10 cellular contexts compared by ENCODE assay signal in the genomic region with DNA sequence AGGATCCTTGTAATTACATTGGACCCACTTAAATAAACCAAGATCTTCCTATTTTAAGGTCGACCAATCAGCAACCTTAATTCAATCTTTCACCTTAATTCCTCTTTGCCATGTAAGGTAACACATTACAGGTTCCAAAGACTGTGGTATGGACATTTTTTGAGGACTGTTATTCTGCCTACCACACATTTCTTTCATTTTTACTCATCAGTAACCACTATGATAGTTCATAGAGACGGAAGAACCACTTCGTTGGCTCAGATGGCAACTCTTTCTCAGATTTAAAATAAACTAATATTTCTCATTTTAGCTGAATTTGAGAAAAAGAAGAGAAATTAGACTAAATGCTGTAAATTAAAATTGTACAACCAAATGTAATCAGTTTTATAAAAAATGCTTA.
"Had no signal": no experiment of that assay in that cellular context is flagged by ENCODE, and none has a peak within 500 bp of the region (broad histone marks: within the 10 kb centered on the region; RNA-seq: fewer than 3 reads in every experiment).

No MANE protein-coding gene starts in this region.

- FAIRE-seq: astrocyte, pancreas had no signal

- ATAC-seq: activated CD4-positive, alpha-beta T cell treated with anti-CD3 and anti-CD28 coated beads for 36 hours; left colon; pancreas had no signal

- DNase-seq: activated CD4-positive, alpha-beta memory T cell treated with anti-CD3 and anti-CD28 coated beads, Interleukin-2, amount 10 ng/mL, durations not matched to agents 7 days and 5 days; activated CD4-positive, alpha-beta T cell treated with anti-CD3 and anti-CD28 coated beads for 36 hours; activated naive CD4-positive, alpha-beta T cell; left colon; midbrain; pancreas; stimulated activated CD4-positive, alpha-beta T cell treated with anti-CD3 and anti-CD28 coated beads, Interleukin-4, amount 100 ng/mL, for 1 hour; stimulated activated CD8-positive, alpha-beta memory T cell treated with anti-CD3 and anti-CD28 coated beads, Interleukin-4, amount 100 ng/mL, for 48 hours; stomach had no signal
